20 cellular contexts compared by ENCODE assay signal in the genomic region with DNA sequence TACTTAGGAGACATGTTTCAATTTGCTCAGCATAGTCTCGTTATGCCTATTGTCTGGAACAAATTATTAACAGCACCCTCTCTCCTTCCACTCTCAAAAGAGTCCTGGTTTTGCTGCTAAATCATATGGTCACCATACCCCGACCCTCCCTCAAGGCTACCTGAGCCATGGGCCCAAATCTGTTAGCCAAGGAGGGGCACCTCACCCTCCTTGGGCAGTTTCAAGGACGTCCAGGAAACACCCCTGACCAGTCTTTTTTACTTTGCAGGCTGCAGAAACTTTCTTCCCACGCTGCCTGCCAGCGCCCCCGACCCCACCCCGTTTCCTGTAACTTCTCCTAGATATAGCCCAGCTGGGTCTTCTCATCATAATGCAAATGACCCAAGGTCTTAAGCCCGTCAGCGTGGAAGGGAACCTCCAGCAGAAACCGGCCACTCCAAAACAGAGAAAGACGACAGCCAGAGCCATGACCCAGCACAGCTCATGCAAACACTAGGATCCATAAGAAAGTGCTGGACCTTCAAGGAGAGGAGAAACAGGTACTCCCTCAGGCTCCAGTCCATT.
DNase-seq lines count a peak whose midpoint lies in the region; ATAC-seq and TF ChIP-seq lines count a peak whose summit lies in the region.
"Had no signal": no experiment of that assay in that cellular context is flagged by ENCODE, and none has a peak within 500 bp of the region (broad histone marks: within the 10 kb centered on the region; RNA-seq: fewer than 3 reads in every experiment).

No MANE protein-coding gene starts in this region.

- ATAC-seq in heart right ventricle (peak in 1 of 8 donors; percentile 29), left ventricle myocardium superior (no peak)
- ATAC-seq: stimulated activated naive CD8-positive, alpha-beta T cell treated with anti-CD3 and anti-CD28 coated beads, Interleukin-15, amount 100 ng/mL, for 72 hours; T-helper 17 cell had no signal

- no peak for TF ChIP-seq CTCF in heart right ventricle (IDR thresholded peaks at IDR 0.05)
- TF ChIP-seq CTCF in left ventricle myocardium inferior (IDR thresholded peaks at IDR 0.05; ENCODE audit: borderline replicate concordance) = no peak
- TF ChIP-seq CTCF in prostate gland (IDR thresholded peaks at IDR 0.05) = no peak
- TF ChIP-seq CTCF in vagina (IDR thresholded peaks at IDR 0.05) = no peak
- TF ChIP-seq CTCF in GM20000 (IDR thresholded peaks at IDR 0.05; ENCODE audit: extremely low read depth, missing control alignments) = no peak

- 21 to 25% methylated on average over 11 of the region's 11 CpGs for WGBS in heart right ventricle, 2 donors
- 37% methylated on average over 11 of the region's 11 CpGs for WGBS in prostate gland

- no peaks in the 10 kb centered on the region for H3K9me3 ChIP-seq in heart right ventricle
- H3K9me3 ChIP-seq in left ventricle myocardium inferior (replicated peaks) = no peaks in the 10 kb centered on the region
- no peaks in the 10 kb centered on the region for H3K9me3 ChIP-seq in prostate gland
- no peaks in the 10 kb centered on the region for H3K9me3 ChIP-seq in vagina
- H3K9me3 ChIP-seq: SJCRH30 had no signal

- DNase-seq in heart right ventricle (peak in 1 of 2 donors; percentile 64), left ventricle myocardium superior (no peak), left ventricle myocardium inferior (no peak), prostate gland (ENCODE audit: low spot score) (no peak), vagina (ENCODE audit: extremely low spot score in 2 of 2) (no peak), GM20000 (ENCODE audit: low spot score) (no peak), cerebellar cortex (ENCODE audit: low spot score) (no peak), midbrain (lab: John Stamatoyannopoulos, UW) (no peak)
- DNase-seq: activated CD4-positive, alpha-beta memory T cell treated with anti-CD3 and anti-CD28 coated beads for 36 hours; activated naive CD4-positive, alpha-beta T cell; activated T-cell treated with anti-CD3 and anti-CD28 coated beads for 4 hours; amniotic stem cell; islet precursor cell; NCI-H1417 treated with DMSO at 0.1 percent for 48 hours; NCI-H2171; occipital lobe; stimulated activated CD4-positive, alpha-beta T cell treated with anti-CD3 and anti-CD28 coated beads, Interleukin-2, amount 100 ng/mL, for 48 hours; stimulated activated naive CD8-positive, alpha-beta T cell treated with anti-CD3 and anti-CD28 coated beads, Interleukin-15, amount 100 ng/mL, for 72 hours; T-helper 17 cell had no signal

- H3K27ac ChIP-seq in heart right ventricle (peak overlapping the region; percentile 66 to 94 (median 87)), left ventricle myocardium inferior (replicated peaks) (peak overlapping the region; percentile 89), prostate gland (peak overlapping the region; percentile 62 to 68), vagina (peak overlapping the region; percentile 1)
- H3K27ac ChIP-seq: SJCRH30 had no signal

- intact Hi-C loops in heart right ventricle (cut with DNase I) (loop anchor here in 3 of 10 donors (5.0 kb wide), 4 partner anchors 39 to 56 kb away; no protein-coding TSS in a partner anchor), left ventricle myocardium superior (cut with micrococcal nuclease) (no loop called here), left ventricle myocardium inferior (cut with micrococcal nuclease) (no loop called here), prostate gland (cut with DNase I) (loop anchor here (5.0 kb wide), 1 partner anchor 61 kb away; a partner anchor contains a TSS), vagina (cut with DNase I) (no loop called here)

- peaks cover 24 to 99% (median 87%) of the 10 kb centered on the region in 9 donors for H3K4me1 ChIP-seq in heart right ventricle
- peaks cover 100% of the 10 kb centered on the region for H3K4me1 ChIP-seq in left ventricle myocardium inferior
- no peaks in the 10 kb centered on the region for H3K4me1 ChIP-seq in prostate gland (replicated peaks)
- H3K4me1 ChIP-seq in vagina = peaks cover 28% of the 10 kb centered on the region

- no peak overlapping the region for H3K4me3 ChIP-seq in heart right ventricle
- peak overlapping the region; percentile 55 for H3K4me3 ChIP-seq in left ventricle myocardium inferior
- no peak overlapping the region for H3K4me3 ChIP-seq in prostate gland
- H3K4me3 ChIP-seq in vagina = no peak overlapping the region
- H3K4me3 ChIP-seq: SJCRH30 had no signal

- TF ChIP-seq POLR2A in prostate gland (IDR thresholded peaks at IDR 0.05) (no peak), vagina (IDR thresholded peaks at IDR 0.05) (no peak)

- H3K36me3 ChIP-seq in heart right ventricle = no peaks in the 10 kb centered on the region
- H3K36me3 ChIP-seq in left ventricle myocardium inferior = no peaks in the 10 kb centered on the region
- no peaks in the 10 kb centered on the region for H3K36me3 ChIP-seq in prostate gland
- no peaks in the 10 kb centered on the region for H3K36me3 ChIP-seq in vagina
- H3K36me3 ChIP-seq: SJCRH30 had no signal

- H3K27me3 ChIP-seq in heart right ventricle = no peaks in the 10 kb centered on the region
- H3K27me3 ChIP-seq in left ventricle myocardium inferior (ENCODE audit: low read depth) = no peaks in the 10 kb centered on the region
- no peaks in the 10 kb centered on the region for H3K27me3 ChIP-seq in prostate gland (replicated peaks; ENCODE audit: insufficient read depth)
- H3K27me3 ChIP-seq in vagina = no peaks in the 10 kb centered on the region

Comparison
In these comparisons a context has a peak if more than half of its experiments do, and no peak if none do; other contexts are left out.
1. H3K27ac ChIP-seq: peak in every context shown above with its lines; median percentile 89 in left ventricle myocardium inferior; 87 in heart right ventricle; 65 in prostate gland; 1 in vagina.